In genomic region chr7:13890793-13891192, GRCh38 we compare ENCODE assay signal across 26 cellular contexts.
"Had no signal": no experiment of that assay in that cellular context is flagged by ENCODE, and none has a peak within 500 bp of the region (broad histone marks: within the 10 kb centered on the region; RNA-seq: fewer than 3 reads in every experiment).

No MANE protein-coding gene starts in this region.

- H3K36me3 ChIP-seq: neutrophil, ovary, right lobe of liver, sigmoid colon, stomach, thoracic aorta, thyroid gland, upper lobe of left lung had no signal

- H3K9me3 ChIP-seq: neutrophil, ovary, psoas muscle, right lobe of liver, stomach, thoracic aorta, thyroid gland, tibial nerve, upper lobe of left lung had no signal

- H3K27ac ChIP-seq: neutrophil, ovary, parathyroid adenoma, psoas muscle, right lobe of liver, sigmoid colon, stomach, thoracic aorta, thyroid gland, tibial nerve, upper lobe of left lung had no signal

- H3K4me3 ChIP-seq: ovary, psoas muscle, right lobe of liver, sigmoid colon, stomach, thoracic aorta, thyroid gland, tibial nerve, upper lobe of left lung had no signal

- H2AFZ ChIP-seq: parathyroid adenoma had no signal

- H3K4me1 ChIP-seq: parathyroid adenoma, psoas muscle, right lobe of liver, sigmoid colon, stomach, thyroid gland, tibial nerve, upper lobe of left lung had no signal

- H3K9ac ChIP-seq: parathyroid adenoma had no signal

- DNase-seq: naive thymus-derived CD8-positive, alpha-beta T cell; nephron progenitor cell; nucleus accumbens; ovary; posterior cingulate gyrus; psoas muscle; right cardiac atrium; right lobe of liver; sigmoid colon; small intestine; stimulated activated CD4-positive, alpha-beta T cell treated with anti-CD3 and anti-CD28 coated beads, Interleukin-15, amount 100 ng/mL, for 24 hours; stimulated activated CD4-positive, alpha-beta T cell treated with anti-CD3 and anti-CD28 coated beads, Interleukin-2, amount 100 ng/mL, for 24 hours; stimulated activated CD4-positive, alpha-beta T cell treated with anti-CD3 and anti-CD28 coated beads, Interleukin-2, amount 100 ng/mL, for 48 hours; stimulated activated CD4-positive, alpha-beta T cell treated with anti-CD3 and anti-CD28 coated beads, Interleukin-4, amount 100 ng/mL, for 24 hours; stimulated activated naive B cell treated with anti-CD40 and anti-IgM and Interleukin-4, amounts not matched to agents 10 μg/mL and 1 μg/mL and 100 μg/mL, for 72 hours; stimulated activated naive CD4-positive, alpha-beta T cell treated with Interleukin-2 at 50 U/mL for 16 hours; stomach; thyroid gland; trophoblast cell had no signal

- H3K79me2 ChIP-seq: parathyroid adenoma had no signal

- H3K27me3 ChIP-seq: ovary, right lobe of liver, sigmoid colon, stomach, thyroid gland, tibial nerve, upper lobe of left lung had no signal

- ATAC-seq: naive thymus-derived CD8-positive, alpha-beta T cell; natural killer cell treated with Interleukin-12 subunit alpha and Interleukin-12 subunit beta and Interleukin-15 and Interleukin-18, amount 100 ng/mL, for 72 hours; psoas muscle; right cardiac atrium; right lobe of liver; stimulated activated effector memory CD8-positive, alpha-beta T cell treated with anti-CD3 and anti-CD28 coated beads, Interleukin-12 subunit alpha, Interleukin-12 subunit beta, amount 100 ng/mL, for 72 hours; stimulated activated naive B cell treated with anti-CD40 and anti-IgM and Interleukin-4, amounts not matched to agents 10 μg/mL and 1 μg/mL and 100 μg/mL, for 72 hours had no signal
